ENCODE assay signal across 8 cellular contexts in genomic region chr11:19117760-19118097, GRCh38. TPM values are rescaled to one million over a fixed set of nuclear protein-coding genes. Genes with fewer than 3 reads are reported as not detected.
DNase-seq lines count a peak whose midpoint lies in the region; FAIRE-seq and TF ChIP-seq lines count a peak whose summit lies in the region.

No MANE protein-coding gene starts in this region.

- peak overlapping the region; percentile 45; the same call in 1 of the 2 replicates for H2AFZ ChIP-seq in H1 (ENCODE audit: low read length)

- H3K9me3 Mint-ChIP-seq in CD14-positive monocyte (no peaks in the 10 kb centered on the region), nephron progenitor cell (no peaks in the 10 kb centered on the region)

- intact Hi-C loops in CD14-positive monocyte (cut with micrococcal nuclease), result no loop called here

- H3K23ac ChIP-seq in H1 (ENCODE audit: insufficient read length), result no peak overlapping the region

- no peak overlapping the region for H3K4ac ChIP-seq in H1 (replicated peaks; ENCODE audit: insufficient read length, low read depth, low read length)

- no peak overlapping the region for H2BK15ac ChIP-seq in H1 (ENCODE audit: low read length)

- peak overlapping the region; percentile 36; the same call in 1 of the 2 replicates for H2BK5ac ChIP-seq in H1 (ENCODE audit: low read depth, low read length)

- H3K36me3 Mint-ChIP-seq in CD14-positive monocyte, result peaks cover 6 to 7% of the 10 kb centered on the region in 2 donors
- peaks cover 10% of the 10 kb centered on the region for H3K36me3 Mint-ChIP-seq in nephron progenitor cell (ENCODE audit: low read depth)

- H3K4me1 Mint-ChIP-seq in CD14-positive monocyte (peaks cover 49% of the 10 kb centered on the region), nephron progenitor cell (peaks cover 26% of the 10 kb centered on the region)

- no peak for FAIRE-seq in H1 (lab: Jason Lieb, UNC)

- H3K9ac ChIP-seq in NT2/D1 (ENCODE audit: insufficient read length, low read depth), result peak overlapping the region; percentile 83
- H3K9ac ChIP-seq in H1 (replicated peaks in 1 of 4; ENCODE audit: extremely low read depth in 1 of 4, low read depth in 3 of 4, low read length in 3 of 4), result peak overlapping the region in 3 of 4 experiments; percentile 51 to 63 (median 56); a peak in 5 of 7 replicates

- TF ChIP-seq EP300 in H1 (IDR thresholded peaks at IDR 0.05; ENCODE audit: borderline replicate concordance in 1 of 2, low read depth in 2 of 2, low read length in 2 of 2), result no peak

- 17% methylated on average over 7 of the region's 7 CpGs; no CpG with 5 or more reads in 1 of the 2 experiments for WGBS in H1 (ENCODE audit: extremely low coverage in 1 of 2, insufficient coverage in 1 of 2, insufficient read length in 1 of 2, insufficient replicate concordance in 2 of 2, low coverage in 1 of 2, low lambda C conversion rate in 2 of 2, missing lambda C conversion rate in 1 of 2), 2 experiments

- no peak overlapping the region for H4K91ac ChIP-seq in H1 (replicated peaks; ENCODE audit: insufficient read length, low read length)

- peaks cover 3% of the 10 kb centered on the region for H3K4me1 ChIP-seq in NT2/D1 (ENCODE audit: insufficient read depth, insufficient read length)
- peaks cover 0 to 7% (median under 1%) of the 10 kb centered on the region in 4 experiments; a peak in 5 of 7 replicates for H3K4me1 ChIP-seq in H1 (replicated peaks in 1 of 4; ENCODE audit: control insufficient read depth in 3 of 4, insufficient read depth in 4 of 4, low read length in 3 of 4)

- TF ChIP-seq RAD21 in H1 (IDR thresholded peaks at IDR 0.05 in 1 of 2, conservative IDR thresholded peaks at IDR 0.05 in 1 of 2; ENCODE audit: low read depth in 2 of 2, low read length in 2 of 2), result no peak

- no peak overlapping the region for H4K8ac ChIP-seq in H1 (ENCODE audit: extremely low read depth, insufficient read depth, low read length)

- H2BK20ac ChIP-seq in H1 (ENCODE audit: low read length), result no peak overlapping the region

- H3K4me3 Mint-ChIP-seq in CD14-positive monocyte, result peak overlapping the region; percentile 91 to 93
- H3K4me3 Mint-ChIP-seq in nephron progenitor cell, result peak overlapping the region; percentile 90

- H4K20me1 ChIP-seq in H1 (replicated peaks in 1 of 2; ENCODE audit: control insufficient read depth in 1 of 2, insufficient read depth in 2 of 2, low read length in 2 of 2), result peaks cover 0 to 2% of the 10 kb centered on the region in 2 experiments

- H3K36me3 ChIP-seq in NT2/D1 (ENCODE audit: insufficient read depth, insufficient read length, low read length), result peaks cover 20% of the 10 kb centered on the region
- H3K36me3 ChIP-seq in H1 (ENCODE audit: control insufficient read depth in 2 of 4, insufficient read depth in 4 of 4, low read length in 3 of 4), result no peaks in the 10 kb centered on the region; a peak in 2 of 8 replicates

- no peak for TF ChIP-seq CTCF in CD14-positive monocyte (IDR thresholded peaks at IDR 0.05)
- TF ChIP-seq CTCF in H1 (IDR thresholded peaks at IDR 0.05; ENCODE audit: control extremely low read depth in 1 of 3, insufficient read depth in 1 of 3, low read depth in 1 of 3, low read length in 3 of 3), result no peak
- TF ChIP-seq CTCF in nephron progenitor cell (IDR thresholded peaks at IDR 0.05), result no peak

- no peak overlapping the region for H3K14ac ChIP-seq in H1 (ENCODE audit: insufficient read length)

- no peak for TF ChIP-seq POLR2A in H1 (IDR thresholded peaks at IDR 0.05; ENCODE audit: control extremely low read depth in 1 of 2, low read depth in 2 of 2, low read length in 2 of 2)

- H4K5ac ChIP-seq in H1 (ENCODE audit: insufficient read length, low read depth, low read length), result no peak overlapping the region

- peak overlapping the region; percentile 56 to 76 for H3K4me2 ChIP-seq in H1 (ENCODE audit: insufficient read depth in 1 of 2, low read depth in 2 of 2, low read length in 2 of 2)

- H3K27me3 ChIP-seq in NT2/D1 (ENCODE audit: insufficient read depth, insufficient read length) (no peaks in the 10 kb centered on the region), H1 (replicated peaks in 1 of 4; ENCODE audit: control insufficient read depth in 3 of 4, extremely low read depth in 1 of 4, insufficient read depth in 3 of 4, low read length in 3 of 4) (no peaks in the 10 kb centered on the region)

- no peak overlapping the region for H3K18ac ChIP-seq in H1 (ENCODE audit: extremely low read depth, low read length)

- POLR2A ChIA-PET in H1 (lab: Charles Lee; ENCODE audit: partially characterized antibody), result no interaction called here

- H2BK120ac ChIP-seq in H1 (replicated peaks; ENCODE audit: low read depth, low read length), result no peak overlapping the region

- H3K27ac Mint-ChIP-seq in CD14-positive monocyte (peak overlapping the region in 3 of 7 donors; percentile 53 to 69 (median 60)), nephron progenitor cell (no peak overlapping the region)

- no peak overlapping the region for H3K27ac ChIP-seq in H1 (ENCODE audit: low read depth, low read length)

- peaks cover 7 to 45% of the 10 kb centered on the region in 2 experiments; a peak in 3 of 4 replicates for H3K79me2 ChIP-seq in H1 (ENCODE audit: control insufficient read depth in 1 of 2, insufficient read depth in 2 of 2, low read length in 2 of 2)

- H2BK12ac ChIP-seq in H1 (ENCODE audit: low read depth, low read length), result no peak overlapping the region

- DNase-seq in CD14-positive monocyte (ENCODE audit: low spot score) (no peak), NT2/D1 (ENCODE audit: low read depth, low spot score) (no peak), H1 (ENCODE audit: low read depth in 1 of 2, low spot score in 2 of 2) (no peak), nephron progenitor cell (no peak), DMS114 treated with DMSO at 0.1 percent for 48 hours (lab: John Stamatoyannopoulos, UW; ENCODE audit: unreplicated experiment) (no peak), DMS79 (lab: John Stamatoyannopoulos, UW) (no peak), HUDEP-2 (lab: John Stamatoyannopoulos, UW; ENCODE audit: unreplicated experiment in 76 of 76) (no peak), OCI-M1 (lab: John Stamatoyannopoulos, UW) (no peak)

- H3K79me1 ChIP-seq in H1 (ENCODE audit: low read depth, low read length), result peaks cover 4% of the 10 kb centered on the region

- CTCF ChIA-PET in H1 (lab: Charles Lee; ENCODE audit: partially characterized antibody), result no interaction called here

- no peak overlapping the region for H2AK5ac ChIP-seq in H1 (ENCODE audit: low read depth, low read length)

- H3K4me3 ChIP-seq in NT2/D1 (ENCODE audit: insufficient read length, low read depth), result peak overlapping the region; percentile 73
- H3K4me3 ChIP-seq in H1 (ENCODE audit: extremely low read depth in 1 of 4, insufficient read depth in 2 of 4, low read depth in 3 of 4, low read length in 4 of 4), result peak overlapping the region; percentile 49 to 92 (median 81)

- H3K27me3 Mint-ChIP-seq in CD14-positive monocyte (ENCODE audit: low read depth in 3 of 3) (peaks cover 0 to 5% (median 1%) of the 10 kb centered on the region in 3 donors), nephron progenitor cell (ENCODE audit: low read depth, poor library complexity) (peaks cover 13% of the 10 kb centered on the region)

- H3K9me3 ChIP-seq in NT2/D1 (ENCODE audit: insufficient read depth, low read length) (no peaks in the 10 kb centered on the region), H1 (ENCODE audit: insufficient read depth in 2 of 2, low read depth in 1 of 2, low read length in 1 of 2) (no peaks in the 10 kb centered on the region)

- H3K56ac ChIP-seq in H1 (replicated peaks; ENCODE audit: insufficient read length, low read depth, low read length), result no peak overlapping the region

- H3K23me2 ChIP-seq in H1 (ENCODE audit: low read depth, low read length), result peaks cover 3% of the 10 kb centered on the region; the same call in 1 of the 2 replicates

TF ChIP-seq in H1, 55 proteins besides CTCF, POLR2A, EP300 and RAD21 (continues in another document):
- TF ChIP-seq TCF12 (IDR thresholded peaks at IDR 0.05; ENCODE audit: low read depth, low read length) (no peak), SP4 (IDR thresholded peaks at IDR 0.05; ENCODE audit: low read length) (no peak), JUN (IDR thresholded peaks at IDR 0.05; ENCODE audit: low read depth, low read length) (no peak), USF2 (IDR thresholded peaks at IDR 0.05; ENCODE audit: low read length) (no peak), RXRA (IDR thresholded peaks at IDR 0.05; ENCODE audit: insufficient read depth, low read depth, low read length) (no peak), SAP30 (IDR thresholded peaks at IDR 0.05; ENCODE audit: insufficient read depth, insufficient replicate concordance, low read length) (no peak)

RNA-seq across cellular contexts. Expression of gene ZDHHC13, which starts 0.8 kb away (rescaled TPM):
- polyA plus RNA-seq in CD14-positive monocyte, result 1 to 10 TPM; 5.6 to 7.5 TPM
- 21.4 and 24.1 TPM in 2 replicates for total RNA-seq in H1 (2021; fragmentation: NEBNext Ultra II Directional; extraction: Animal tissue kit (Norgen Biotek cat#: 25700))
- polyA plus RNA-seq in H1 (2011; rRNA removed), result 11.9 and 22.4 TPM in 2 replicates
- 17.9 TPM for polyA plus RNA-seq in H1 (2011; cell fraction: cytosol; rRNA removed)
- polyA plus RNA-seq in H1 (2011; cell fraction: nucleus; rRNA removed), result 13.7 TPM
- 12.6 to 16.1 TPM (median 14.9 TPM) in 4 replicates for polyA plus RNA-seq in H1 (2012, experiment 1 of 2)
- polyA plus RNA-seq in H1 (2012, experiment 2 of 2), result 4.4 TPM
- 20.8 TPM for polyA plus RNA-seq in H1 (2013, experiment 1 of 2)
- 22.7 TPM for polyA plus RNA-seq in H1 (2013, experiment 2 of 2)
- 23.9 and 29.9 TPM in 2 replicates for polyA minus RNA-seq in H1 (2011; rRNA and poly(A)+ RNA removed)
- 10.2 TPM for polyA minus RNA-seq in H1 (2011; cell fraction: cytosol; rRNA and poly(A)+ RNA removed)
- polyA minus RNA-seq in H1 (2011; cell fraction: nucleus; rRNA and poly(A)+ RNA removed), result 28.3 TPM

RNA-seq across cellular contexts. Expression of gene MRGPRX2, which starts 57.2 kb away (rescaled TPM):
- polyA plus RNA-seq in CD14-positive monocyte (not detected), H1 (2011; rRNA removed) (not detected in 2 replicates)
- total RNA-seq in H1 (2021; fragmentation: NEBNext Ultra II Directional; extraction: Animal tissue kit (Norgen Biotek cat#: 25700)), result not detected in 2 replicates
- polyA plus RNA-seq in H1 (2011; cell fraction: cytosol; rRNA removed), result not detected
- polyA plus RNA-seq in H1 (2011; cell fraction: nucleus; rRNA removed), result not detected
- polyA plus RNA-seq in H1 (2012, experiment 1 of 2), result not detected in 4 replicates
- polyA plus RNA-seq in H1 (2012, experiment 2 of 2), result not detected
- not detected for polyA plus RNA-seq in H1 (2013, experiment 1 of 2)
- not detected for polyA plus RNA-seq in H1 (2013, experiment 2 of 2)
- not detected in 2 replicates for polyA minus RNA-seq in H1 (2011; rRNA and poly(A)+ RNA removed)
- not detected for polyA minus RNA-seq in H1 (2011; cell fraction: cytosol; rRNA and poly(A)+ RNA removed)
- polyA minus RNA-seq in H1 (2011; cell fraction: nucleus; rRNA and poly(A)+ RNA removed), result not detected
